28 cellular contexts compared by ENCODE assay signal in genomic region chr14:52346778-52347177, GRCh38. TPM values are rescaled to one million over a fixed set of nuclear protein-coding genes. Genes with fewer than 3 reads are reported as not detected.
"Had no signal": no experiment of that assay in that cellular context is flagged by ENCODE, and none has a peak within 500 bp of the region (broad histone marks: within the 10 kb centered on the region; RNA-seq: fewer than 3 reads in every experiment).

No MANE protein-coding gene starts in this region.

- ATAC-seq: effector memory CD8-positive, alpha-beta T cell; esophagus mucosa; gastrocnemius medialis; heart right ventricle; left cardiac atrium; left lung; left ventricle myocardium superior; lower lobe of right lung; mucosa of descending colon had no signal

- H3K27me3 Mint-ChIP-seq: effector memory CD8-positive, alpha-beta T cell had no signal

- H3K36me3 ChIP-seq: colonic mucosa, esophagus squamous epithelium, gastrocnemius medialis, heart right ventricle, left lung, lower lobe of right lung had no signal

- H3K27me3 ChIP-seq: colonic mucosa, esophagus squamous epithelium, gastrocnemius medialis had no signal

- H3K4me3 Mint-ChIP-seq: dendritic cell treated with granulocyte-macrophage colony-stimulating factor and Interleukin-4, amounts not matched to agents 40 ng/mL and 50 ng/mL, for 4 days; effector memory CD8-positive, alpha-beta T cell; endodermal cell; mesothelial cell of epicardium had no signal

- DNase-seq: colonic mucosa; cortex of kidney; effector CD8-positive, alpha-beta T cell; effector memory CD8-positive, alpha-beta T cell; endodermal cell; erythroblast; esophagus squamous epithelium; foreskin fibroblast; foreskin melanocyte; gastrocnemius medialis; glutamatergic neuron; head of caudate nucleus; heart right ventricle; hippocampal formation; left cardiac atrium; left lung; left ventricle myocardium superior; lower lobe of right lung; mesenchymal stem cell; mucosa of descending colon had no signal

- H3K4me3 ChIP-seq: colonic mucosa, esophagus squamous epithelium, gastrocnemius medialis, heart right ventricle, left lung, lower lobe of right lung, mucosa of descending colon had no signal

- H3K4me1 ChIP-seq: lower lobe of right lung had no signal

- H3K27ac ChIP-seq: colonic mucosa, epithelial cell of prostate, esophagus squamous epithelium, gastrocnemius medialis, heart right ventricle, left lung, lower lobe of right lung had no signal

- FAIRE-seq: islet of Langerhans, keratinocyte had no signal

- H3K27ac Mint-ChIP-seq: dendritic cell treated with granulocyte-macrophage colony-stimulating factor and Interleukin-4, amounts not matched to agents 40 ng/mL and 50 ng/mL, for 4 days; endodermal cell; mesothelial cell of epicardium had no signal

- H3K9me3 ChIP-seq: colonic mucosa, esophagus squamous epithelium, gastrocnemius medialis, heart right ventricle, left lung, lower lobe of right lung, mucosa of descending colon had no signal

- H3K9me3 Mint-ChIP-seq: effector memory CD8-positive, alpha-beta T cell had no signal

RNA-seq across cellular contexts. Expression of gene PTGER2, which starts 32.7 kb away (rescaled TPM):
- total RNA-seq: dermis microvascular lymphatic vessel endothelial cell, endodermal cell, lung microvascular endothelial cell had no signal
